25 cellular contexts compared by ENCODE assay signal in genomic region chr11:60161766-60162165, GRCh38. TPM values are rescaled to one million over a fixed set of nuclear protein-coding genes. Genes with fewer than 3 reads are reported as not detected.
"Had no signal": no experiment of that assay in that cellular context is flagged by ENCODE, and none has a peak within 500 bp of the region (broad histone marks: within the 10 kb centered on the region; RNA-seq: fewer than 3 reads in every experiment).

No MANE protein-coding gene starts in this region.

- H3K4me2 ChIP-seq: smooth muscle cell had no signal

- ATAC-seq: mucosa of descending colon; naive thymus-derived CD4-positive, alpha-beta T cell; natural killer cell treated with Interleukin-12 subunit alpha and Interleukin-12 subunit beta and Interleukin-15 and Interleukin-18, amount 100 ng/mL, for 72 hours; stimulated activated memory B cell treated with anti-CD40 and anti-IgM and Interleukin-4, amounts not matched to agents 10 μg/mL and 1 μg/mL and 100 μg/mL, for 72 hours; stimulated activated naive CD8-positive, alpha-beta T cell treated with anti-CD3 and anti-CD28 coated beads, Interleukin-15, amount 100 ng/mL, for 72 hours had no signal

- H3K4me1 ChIP-seq: left ventricle myocardium inferior, right atrium auricular region, right lobe of liver, tibial nerve, uterus had no signal

- H3K9me3 ChIP-seq: mucosa of descending colon, ovary, right lobe of liver, uterus had no signal

- H3K4me3 ChIP-seq: left ventricle myocardium inferior, lung, mucosa of descending colon, ovary, right atrium auricular region, right lobe of liver, smooth muscle cell, tibial nerve, uterus had no signal

- DNase-seq: islet precursor cell; left ventricle myocardium inferior; midbrain; mucosa of descending colon; naive thymus-derived CD4-positive, alpha-beta T cell; ovary; right lobe of liver; stimulated activated CD4-positive, alpha-beta T cell treated with anti-CD3 and anti-CD28 coated beads, Interleukin-1b, Interleukin-23, amount 100 ng/mL, for 48 hours; stimulated activated CD4-positive, alpha-beta T cell treated with anti-CD3 and anti-CD28 coated beads, Interleukin-2, amount 100 ng/mL, for 48 hours; stimulated activated CD4-positive, alpha-beta T cell treated with anti-CD3 and anti-CD28 coated beads, Interleukin-4, amount 100 ng/mL, for 4 hours; stimulated activated CD8-positive, alpha-beta memory T cell treated with anti-CD3 and anti-CD28 coated beads, Interleukin-4, amount 100 ng/mL, for 48 hours; stimulated activated naive CD4-positive, alpha-beta T cell treated with Interleukin-2 at 50 U/mL for 16 hours; stimulated activated naive CD8-positive, alpha-beta T cell treated with anti-CD3 and anti-CD28 coated beads, Interleukin-15, amount 100 ng/mL, for 72 hours; substantia nigra; uterus had no signal

- H3K27me3 ChIP-seq: ovary, right atrium auricular region, right lobe of liver, tibial nerve, uterus had no signal

- H3K27ac ChIP-seq: left ventricle myocardium inferior, ovary, right atrium auricular region, right lobe of liver, tibial nerve, uterus had no signal

- H3K36me3 ChIP-seq: left ventricle myocardium inferior, ovary, right atrium auricular region, right lobe of liver, tibial nerve, uterus had no signal

RNA-seq across cellular contexts. Expression of gene MS4A6A, which starts 21.1 kb away (rescaled TPM):
- total RNA-seq: myocyte; natural killer cell treated with Interleukin-12 subunit alpha and Interleukin-12 subunit beta and Interleukin-15 and Interleukin-18, amount 100 ng/mL, for 72 hours; progenitor cell of endocrine pancreas; renal cortical epithelial cell; smooth muscle cell had no signal
- polyA plus RNA-seq: neural cell, smooth muscle cell had no signal
